ENCODE assay signal across 8 cellular contexts in genomic region chr19:18292460-18292809, GRCh38. TPM values are rescaled to one million over a fixed set of nuclear protein-coding genes. Genes with fewer than 3 reads are reported as not detected.
A peak's percentile ranks its signal among the peaks of the same experiment; 100 is the strongest.
DNase-seq lines count a peak whose midpoint lies in the region; ATAC-seq and TF ChIP-seq lines count a peak whose summit lies in the region.

No MANE protein-coding gene starts in this region.

- H3K9me3 Mint-ChIP-seq in endothelial cell (ENCODE audit: unreplicated experiment): no peaks in the 10 kb centered on the region

- TF ChIP-seq CTCF in Peyer's patch (IDR thresholded peaks at IDR 0.05): no peak
- no peak for TF ChIP-seq CTCF in endothelial cell (IDR thresholded peaks at IDR 0.05; ENCODE audit: unreplicated experiment)
- TF ChIP-seq CTCF in omental fat pad (IDR thresholded peaks at IDR 0.05): no peak

- peaks cover 12% of the 10 kb centered on the region for H3K4me1 Mint-ChIP-seq in endothelial cell (ENCODE audit: unreplicated experiment)

- peak; percentile 65 for DNase-seq in NK-92 treated with Interleukin-12 subunit alpha and Interleukin-12 subunit beta, amount 100 ng/mL, for 24 hours (lab: John Stamatoyannopoulos, UW)
- no peak for DNase-seq in NK-92 (lab: John Stamatoyannopoulos, UW; ENCODE audit: unreplicated experiment)
- no peak for DNase-seq in Peyer's patch
- no peak for DNase-seq in endothelial cell (ENCODE audit: low spot score)
- DNase-seq in omental fat pad (ENCODE audit: low spot score): no peak
- DNase-seq in retina: no peak
- no peak for DNase-seq in NCI-H1092 (lab: John Stamatoyannopoulos, UW)

- H3K9me3 ChIP-seq in Peyer's patch: no peaks in the 10 kb centered on the region

- no peak overlapping the region for H3K27ac Mint-ChIP-seq in endothelial cell (ENCODE audit: unreplicated experiment)

- H3K36me3 ChIP-seq in Peyer's patch: no peaks in the 10 kb centered on the region

- peak overlapping the region; percentile 93 to 99 (median 99) for H3K27ac ChIP-seq in Peyer's patch

- TF ChIP-seq POLR2A in Peyer's patch (IDR thresholded peaks at IDR 0.05): no peak

- peak; percentile 5 for ATAC-seq in omental fat pad (ENCODE audit: low FRiP score)
- no peak for ATAC-seq in HG03025 (IDR thresholded peaks at IDR 0.05; ENCODE audit: low FRiP score, unreplicated experiment)

- no peaks in the 10 kb centered on the region for H3K27me3 ChIP-seq in Peyer's patch

- peaks cover 3% of the 10 kb centered on the region for H3K36me3 Mint-ChIP-seq in endothelial cell (ENCODE audit: low read depth, unreplicated experiment)

- H3K4me3 ChIP-seq in Peyer's patch: peak overlapping the region; percentile 58 to 81 (median 74)

- peak overlapping the region; percentile 79 for H3K4me3 Mint-ChIP-seq in endothelial cell (ENCODE audit: unreplicated experiment)

- peaks cover 8% of the 10 kb centered on the region for H3K27me3 Mint-ChIP-seq in endothelial cell (ENCODE audit: unreplicated experiment)

- peaks cover 4 to 35% (median 19%) of the 10 kb centered on the region in 4 donors for H3K4me1 ChIP-seq in Peyer's patch

RNA-seq across cellular contexts. Expression of gene JUND, which starts 11.0 kb away (rescaled TPM):
- total RNA-seq in Peyer's patch (100 to 1,000 TPM; 629 to 753 (median 680) TPM), endothelial cell (ENCODE audit: unreplicated experiment) (129 TPM), omental fat pad (100 to 1,000 TPM; 398 to 859 (median 623) TPM)

RNA-seq across cellular contexts. Expression of gene IQCN, which starts 18.2 kb away (rescaled TPM):
- total RNA-seq in Peyer's patch (10 to 100 TPM in 2 of 4 donors, 1 to 10 TPM in 2; 7.4 to 40.2 (median 17.0) TPM), endothelial cell (ENCODE audit: unreplicated experiment) (1.2 TPM), omental fat pad (10 to 100 TPM in 2 of 4 donors, 1 to 10 TPM in 2; 1.7 to 15.9 (median 7.4) TPM)

RNA-seq across cellular contexts. Expression of gene LSM4, which starts 30.4 kb away (rescaled TPM):
- 100 to 1,000 TPM; 102 to 193 (median 178) TPM for total RNA-seq in Peyer's patch
- total RNA-seq in endothelial cell (ENCODE audit: unreplicated experiment): 166 TPM
- 100 to 1,000 TPM in 1 of 4 donors, 10 to 100 TPM in 3; 58.6 to 140 (median 93.1) TPM for total RNA-seq in omental fat pad

RNA-seq across cellular contexts. Expression of gene PGPEP1, which starts 48.0 kb away (rescaled TPM):
- total RNA-seq in Peyer's patch (100 to 1,000 TPM in 1 of 4 donors, 10 to 100 TPM in 3; 45.4 to 138 (median 89.2) TPM), endothelial cell (ENCODE audit: unreplicated experiment) (32.1 TPM), omental fat pad (10 to 100 TPM; 15.6 to 25.2 (median 18.0) TPM)
